ENCODE assay signal across 21 cellular contexts in the genomic region with DNA sequence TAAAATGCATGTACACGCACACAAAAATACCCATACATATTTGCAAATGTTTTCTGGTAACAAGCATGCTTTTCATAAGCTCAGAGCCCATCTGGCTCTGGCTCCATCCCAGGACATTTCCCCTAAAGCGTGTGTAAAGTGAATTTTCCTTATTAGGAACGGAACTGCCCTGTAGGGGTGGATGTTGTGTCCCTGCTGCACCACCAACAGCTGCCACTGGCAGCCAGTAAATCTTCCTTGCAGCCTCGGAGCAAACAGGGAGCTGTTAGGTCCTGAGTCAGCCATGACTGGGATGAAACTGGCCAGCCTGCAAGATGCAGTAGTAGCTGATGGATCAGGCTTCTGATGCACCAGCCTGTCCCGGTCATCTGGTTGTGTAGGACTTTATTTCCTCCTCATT.
DNase-seq lines count a peak whose midpoint lies in the region; ATAC-seq and TF ChIP-seq lines count a peak whose summit lies in the region.
"Had no signal": no experiment of that assay in that cellular context is flagged by ENCODE, and none has a peak within 500 bp of the region (broad histone marks: within the 10 kb centered on the region; RNA-seq: fewer than 3 reads in every experiment).

No MANE protein-coding gene starts in this region.

- no peaks in the 10 kb centered on the region for H3K36me3 ChIP-seq in HEK293 (ENCODE audit: control insufficient read depth in 2 of 2, insufficient read depth in 1 of 2, low read length in 2 of 2)
- H3K36me3 ChIP-seq in SK-N-SH (replicated peaks in 1 of 2; ENCODE audit: control insufficient read depth in 1 of 2, insufficient read depth in 2 of 2, low read length in 1 of 2), result no peaks in the 10 kb centered on the region
- no peaks in the 10 kb centered on the region for H3K36me3 ChIP-seq in left lung
- H3K36me3 ChIP-seq: adrenal gland, right lobe of liver had no signal

- no peak overlapping the region for H3K9ac ChIP-seq in SK-N-SH

- no peaks in the 10 kb centered on the region for H3K9me3 ChIP-seq in HEK293 (ENCODE audit: control insufficient read depth, insufficient read depth, low read depth, low read length)
- no peaks in the 10 kb centered on the region for H3K9me3 ChIP-seq in SK-N-SH
- no peaks in the 10 kb centered on the region for H3K9me3 ChIP-seq in left lung
- H3K9me3 ChIP-seq: adrenal gland, right lobe of liver had no signal

- no peaks in the 10 kb centered on the region for H3K27me3 ChIP-seq in SK-N-SH (ENCODE audit: insufficient read depth)
- peaks cover 0 to 10% of the 10 kb centered on the region in 2 donors for H3K27me3 ChIP-seq in left lung
- H3K27me3 ChIP-seq: adrenal gland, right lobe of liver had no signal

- WGBS in SK-N-SH (ENCODE audit: low lambda C conversion rate), result 16% methylated on average over 5 of the region's 5 CpGs

- H3K4me2 ChIP-seq in SK-N-SH, result no peak overlapping the region

- peak; percentile 16; the same call in 1 of the 2 replicates for TF ChIP-seq RAD21 in SK-N-SH (IDR thresholded peaks at IDR 0.05; ENCODE audit: low read length)

- no peaks in the 10 kb centered on the region for H3K9me2 ChIP-seq in SK-N-SH

- H3F3A ChIP-seq in SK-N-SH (replicated peaks; ENCODE audit: insufficient read depth), result no peaks in the 10 kb centered on the region

- no peak for ATAC-seq in HG03565 (IDR thresholded peaks at IDR 0.05; ENCODE audit: unreplicated experiment)
- ATAC-seq in GM19467 (IDR thresholded peaks at IDR 0.05; ENCODE audit: unreplicated experiment), result no peak
- no peak for ATAC-seq in left lung
- ATAC-seq: activated CD4-positive, alpha-beta T cell treated with anti-CD3 and anti-CD28 coated beads for 36 hours; CD8-positive, alpha-beta T cell; effector memory CD8-positive, alpha-beta T cell; left colon; right lobe of liver had no signal

- H3K27ac ChIP-seq in HEK293 (ENCODE audit: extremely low read depth, low read depth, low read length), result no peak overlapping the region
- no peak overlapping the region for H3K27ac ChIP-seq in SK-N-SH (ENCODE audit: low read depth in 2 of 2, low read length in 1 of 2)
- no peak overlapping the region for H3K27ac ChIP-seq in left lung
- H3K27ac ChIP-seq: adrenal gland, right lobe of liver had no signal

- H3K4me1 ChIP-seq in HEK293 (ENCODE audit: control insufficient read depth, insufficient read depth, low read length), result peaks cover 51% of the 10 kb centered on the region
- peaks cover 0 to 8% of the 10 kb centered on the region in 2 experiments; a peak in 2 of 4 replicates for H3K4me1 ChIP-seq in SK-N-SH (ENCODE audit: control insufficient read depth in 1 of 2, insufficient read depth in 2 of 2, low read depth in 1 of 2, low read length in 1 of 2)
- H3K4me1 ChIP-seq in left lung, result no peaks in the 10 kb centered on the region
- H3K4me1 ChIP-seq: adrenal gland, right lobe of liver had no signal

- no peak overlapping the region for H2AFZ ChIP-seq in SK-N-SH (ENCODE audit: low read depth)

- no peak; the same call in 1 of the 2 replicates for TF ChIP-seq CTCF in HEK293 (tag by site-specific recombination; IDR thresholded peaks at IDR 0.05)
- no peak for TF ChIP-seq CTCF in SK-N-SH (IDR thresholded peaks at IDR 0.05)
- no peak for TF ChIP-seq CTCF in left lung (IDR thresholded peaks at IDR 0.05)

- H4K20me1 ChIP-seq in SK-N-SH (ENCODE audit: insufficient read depth), result no peaks in the 10 kb centered on the region

- H3K79me2 ChIP-seq in SK-N-SH (ENCODE audit: insufficient read depth), result no peaks in the 10 kb centered on the region

- intact Hi-C loops in left lung (cut with DNase I), result no loop called here

- POLR2A ChIA-PET in HEK293 (lab: Yijun Ruan, JAX), result no interaction called here
- POLR2A ChIA-PET in SK-N-SH (lab: Yijun Ruan, JAX), result interaction anchor here (0.6 to 1.0 kb wide), 2 partner anchors 14 to 59 kb away, joined by 3 read pairs; no protein-coding TSS in a partner anchor

- CTCF ChIA-PET in HEK293 (lab: Yijun Ruan, JAX) (interaction anchor here (0.6 to 1.6 kb wide), 9 partner anchors 10 to 221 kb away, joined by 3 to 7 read pairs (median 4); no protein-coding TSS in a partner anchor), SK-N-SH (lab: Yijun Ruan, JAX) (interaction anchor here (1.0 to 1.8 kb wide), 7 partner anchors 12 to 355 kb away, joined by 3 to 6 read pairs (median 3); no protein-coding TSS in a partner anchor)

- H3K4me3 ChIP-seq in HEK293 (ENCODE audit: low read depth, low read length) (no peak overlapping the region), SK-N-SH (ENCODE audit: low read depth in 2 of 2, low read length in 1 of 2) (no peak overlapping the region), left lung (no peak overlapping the region)
- H3K4me3 ChIP-seq: adrenal gland, right lobe of liver had no signal

- TF ChIP-seq EP300 in SK-N-SH (IDR thresholded peaks at IDR 0.05; ENCODE audit: borderline replicate concordance in 1 of 2, low read depth in 1 of 2, low read length in 1 of 2), result peak in 1 of 2 experiments; percentile 57; a peak in 1 of 4 replicates

- DNase-seq in Ammon's horn (ENCODE audit: low spot score), result peak; percentile 49
- DNase-seq in SK-N-SH, result peak; percentile 69
- DNase-seq in iPS-NIHi11 (ENCODE audit: low spot score), result peak; percentile 73
- DNase-seq in SIG-M5 (lab: John Stamatoyannopoulos, UW), result no peak
- DNase-seq in left lung, result no peak
- DNase-seq: activated CD4-positive, alpha-beta T cell treated with anti-CD3 and anti-CD28 coated beads for 36 hours; activated effector memory CD4-positive, alpha-beta T cell treated with Interleukin-2 at 50 U/mL for 16 hours; CD8-positive, alpha-beta T cell; effector memory CD8-positive, alpha-beta T cell; GOT3; KBM-7; left colon; NCI-H1092 treated with DMSO at 0.1 percent for 48 hours; NCI-H2171 treated with DMSO at 0.1 percent for 48 hours; right lobe of liver; stimulated activated CD4-positive, alpha-beta T cell treated with anti-CD3 and anti-CD28 coated beads, Interleukin-1b, Interleukin-23, amount 100 ng/mL, for 48 hours; T-helper 9 cell had no signal

TF ChIP-seq in HEK293, 187 proteins besides CTCF, POLR2A, EP300 and RAD21:
- TF ChIP-seq ZNF670 (tag by site-specific recombination; IDR thresholded peaks at IDR 0.05; ENCODE audit: low read depth) (no peak), SCRT2 (tag by site-specific recombination; IDR thresholded peaks at IDR 0.05) (peak; percentile 84), OSR2 (tag by site-specific recombination; IDR thresholded peaks at IDR 0.05) (0 out of 2 replicates have a peak, but pooled peaks have one; percentile 13)
- TF ChIP-seq, protein P1, sequence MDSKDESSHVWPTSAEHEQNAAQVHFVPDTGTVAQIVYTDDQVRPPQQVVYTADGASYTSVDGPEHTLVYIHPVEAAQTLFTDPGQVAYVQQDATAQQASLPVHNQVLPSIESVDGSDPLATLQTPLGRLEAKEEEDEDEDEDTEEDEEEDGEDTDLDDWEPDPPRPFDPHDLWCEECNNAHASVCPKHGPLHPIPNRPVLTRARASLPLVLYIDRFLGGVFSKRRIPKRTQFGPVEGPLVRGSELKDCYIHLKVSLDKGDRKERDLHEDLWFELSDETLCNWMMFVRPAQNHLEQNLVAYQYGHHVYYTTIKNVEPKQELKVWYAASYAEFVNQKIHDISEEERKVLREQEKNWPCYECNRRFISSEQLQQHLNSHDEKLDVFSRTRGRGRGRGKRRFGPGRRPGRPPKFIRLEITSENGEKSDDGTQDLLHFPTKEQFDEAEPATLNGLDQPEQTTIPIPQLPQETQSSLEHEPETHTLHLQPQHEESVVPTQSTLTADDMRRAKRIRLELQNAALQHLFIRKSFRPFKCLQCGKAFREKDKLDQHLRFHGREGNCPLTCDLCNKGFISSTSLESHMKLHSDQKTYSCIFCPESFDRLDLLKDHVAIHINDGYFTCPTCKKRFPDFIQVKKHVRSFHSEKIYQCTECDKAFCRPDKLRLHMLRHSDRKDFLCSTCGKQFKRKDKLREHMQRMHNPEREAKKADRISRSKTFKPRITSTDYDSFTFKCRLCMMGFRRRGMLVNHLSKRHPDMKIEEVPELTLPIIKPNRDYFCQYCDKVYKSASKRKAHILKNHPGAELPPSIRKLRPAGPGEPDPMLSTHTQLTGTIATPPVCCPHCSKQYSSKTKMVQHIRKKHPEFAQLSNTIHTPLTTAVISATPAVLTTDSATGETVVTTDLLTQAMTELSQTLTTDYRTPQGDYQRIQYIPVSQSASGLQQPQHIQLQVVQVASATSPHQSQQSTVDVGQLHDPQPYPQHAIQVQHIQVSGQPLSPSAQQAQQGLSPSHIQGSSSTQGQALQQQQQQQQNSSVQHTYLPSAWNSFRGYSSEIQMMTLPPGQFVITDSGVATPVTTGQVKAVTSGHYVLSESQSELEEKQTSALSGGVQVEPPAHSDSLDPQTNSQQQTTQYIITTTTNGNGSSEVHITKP (tag by site-specific recombination; IDR thresholded peaks at IDR 0.05), result peak; percentile 49

TF ChIP-seq in SK-N-SH, 30 proteins besides CTCF, POLR2A, EP300 and RAD21:
- TF ChIP-seq ELF1 (IDR thresholded peaks at IDR 0.05) (no peak), RCOR1 (IDR thresholded peaks at IDR 0.05; ENCODE audit: low read length) (peak; percentile 6; the same call in 1 of the 2 replicates)

Comparison
In these comparisons a context has a peak if more than half of its experiments do, and no peak if none do; other contexts are left out.
1. DNase-seq: peak in Ammon's horn (single experiment), SK-N-SH (single experiment) and iPS-NIHi11 (single experiment); none in SIG-M5 (single experiment) and left lung (0 of 2).